Comparison of ENCODE assay signal across 11 cellular contexts in the genomic region with DNA sequence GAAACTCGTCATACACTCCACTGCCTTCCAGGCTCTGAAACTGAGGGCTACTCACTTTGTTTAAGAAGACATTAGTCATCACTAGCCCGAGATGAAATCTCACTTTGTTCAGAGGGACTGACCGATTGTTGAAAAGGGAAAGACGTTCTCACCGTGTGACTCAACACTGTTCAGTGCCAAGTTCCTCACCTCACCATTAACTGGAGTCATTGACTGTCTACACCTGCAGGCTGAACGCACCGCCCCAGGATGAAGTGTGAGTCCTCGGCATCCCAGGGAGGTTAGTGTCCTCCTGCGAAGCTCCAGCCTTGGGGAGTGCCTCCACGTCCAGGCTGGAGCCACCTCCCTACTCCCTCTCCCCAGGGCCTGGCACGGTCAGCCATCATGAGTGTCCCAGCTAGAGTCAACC. TPM values are rescaled to one million over a fixed set of nuclear protein-coding genes. Genes with fewer than 3 reads are reported as not detected.
A peak's percentile ranks its signal among the peaks of the same experiment; 100 is the strongest.
DNase-seq lines count a peak whose midpoint lies in the region; ATAC-seq, FAIRE-seq and TF ChIP-seq lines count a peak whose summit lies in the region.
"Had no signal": no experiment of that assay in that cellular context is flagged by ENCODE, and none has a peak within 500 bp of the region (broad histone marks: within the 10 kb centered on the region; RNA-seq: fewer than 3 reads in every experiment).

No MANE protein-coding gene starts in this region.

- H3K4me1 ChIP-seq in A549, result peaks cover 24% of the 10 kb centered on the region
- H3K4me1 ChIP-seq in CD8-positive, alpha-beta T cell (ENCODE audit: insufficient read depth, low read length), result no peaks in the 10 kb centered on the region

- TF ChIP-seq RAD21 in A549 (conservative IDR thresholded peaks at IDR 0.05 in 1 of 2, IDR thresholded peaks at IDR 0.05 in 1 of 2), result no peak

- in situ Hi-C loops in SK-MEL-5 (cut with HindIII; ENCODE audit: low pct_unique_long_range_greater_than_20kb, low sequenced_read_pairs), result no loop called here

- no peaks in the 10 kb centered on the region for H3K36me3 ChIP-seq in CD8-positive, alpha-beta T cell (ENCODE audit: insufficient read depth, low read length)

- no peaks in the 10 kb centered on the region for H3K9me3 ChIP-seq in A549
- no peaks in the 10 kb centered on the region for H3K9me3 ChIP-seq in CD8-positive, alpha-beta T cell (ENCODE audit: low read length)

- H3K27ac ChIP-seq in A549, result peak overlapping the region; percentile 78 to 82
- H3K27ac ChIP-seq in CD8-positive, alpha-beta T cell (ENCODE audit: low read depth, low read length), result no peak overlapping the region

- POLR2A ChIA-PET in A549 (lab: Yijun Ruan, JAX), result interaction anchor here (2.0 kb wide), 1 partner anchor 30 kb away, joined by 6 read pairs; the partner anchor contains the start of gene FADD
- POLR2A ChIA-PET in CD8-positive, alpha-beta T cell (lab: Charles Lee), result no interaction called here

- FAIRE-seq in A549 (lab: Jason Lieb, UNC), result peak; percentile 99

- H3K27me3 Mint-ChIP-seq in CD8-positive, alpha-beta T cell (ENCODE audit: low read depth), result peaks cover 8% of the 10 kb centered on the region

- peak; percentile 93 to 96 for ATAC-seq in A549
- peak; percentile 45 for ATAC-seq in GM18520 (IDR thresholded peaks at IDR 0.05; ENCODE audit: unreplicated experiment)
- ATAC-seq in HG02840 (IDR thresholded peaks at IDR 0.05; ENCODE audit: low FRiP score, unreplicated experiment), result no peak
- no peak for ATAC-seq in Right ventricle myocardium inferior
- no peak for ATAC-seq in CD8-positive, alpha-beta T cell

- CTCF ChIA-PET in A549 (lab: Yijun Ruan, JAX), result interaction anchor here (0.5 to 3.0 kb wide), 11 partner anchors 9 to 318 kb away, joined by 3 to 8 read pairs (median 4); no protein-coding TSS in a partner anchor
- CTCF ChIA-PET in CD8-positive, alpha-beta T cell (lab: Charles Lee), result no interaction called here

- WGBS in A549 (ENCODE audit: missing lambda C conversion rate), result 2% methylated on average over 11 of the region's 11 CpGs

- H3K27ac Mint-ChIP-seq in CD8-positive, alpha-beta T cell, result no peak overlapping the region

- peak; percentile 94 to 95 for DNase-seq in A549 (ENCODE audit: low read depth in 1 of 2, low spot score in 1 of 2)
- DNase-seq in SK-MEL-5 (ENCODE audit: low read depth, low spot score), result peak; percentile 88
- DNase-seq in fibroblast of villous mesenchyme (ENCODE audit: low read depth), result peak; percentile 67
- DNase-seq in Right ventricle myocardium inferior (ENCODE audit: missing footprints), result no peak
- no peak for DNase-seq in CD8-positive, alpha-beta T cell
- no peak for DNase-seq in middle frontal gyrus (ENCODE audit: extremely low spot score, low spot score)
- DNase-seq: effector CD4-positive, alpha-beta T cell; SHP77 treated with DMSO at 0.1 percent for 48 hours had no signal

- peak; percentile 57 to 70; a peak in 3 of 5 replicates for TF ChIP-seq EP300 in A549 (IDR thresholded peaks at IDR 0.05)

- 0 out of 3 replicates have a peak overlapping the region, but pooled peaks have one; percentile 4 for H3K4me3 ChIP-seq in A549
- H3K4me3 ChIP-seq in fibroblast of villous mesenchyme (ENCODE audit: low read depth, low read length), result no peak overlapping the region
- H3K4me3 ChIP-seq in CD8-positive, alpha-beta T cell (ENCODE audit: low read depth, low read length), result no peak overlapping the region
- H3K4me3 ChIP-seq: smooth muscle cell had no signal

- no peak overlapping the region for H3K4me3 Mint-ChIP-seq in CD8-positive, alpha-beta T cell

- intact Hi-C loops in Right ventricle myocardium inferior (cut with DNase I), result no loop called here
- intact Hi-C loops in CD8-positive, alpha-beta T cell (cut with DNase I, micrococcal nuclease), result no loop called here

- H3K9me3 Mint-ChIP-seq in CD8-positive, alpha-beta T cell, result no peaks in the 10 kb centered on the region

- H3K27me3 ChIP-seq in CD8-positive, alpha-beta T cell (ENCODE audit: insufficient read depth, low read length), result no peaks in the 10 kb centered on the region

- no peak for TF ChIP-seq POLR2A in A549 (IDR thresholded peaks at IDR 0.05; ENCODE audit: low read length)

- H3K4me2 ChIP-seq in A549, result peak overlapping the region; percentile 78
- H3K4me2 ChIP-seq: smooth muscle cell had no signal

- no peaks in the 10 kb centered on the region for H3K4me1 Mint-ChIP-seq in CD8-positive, alpha-beta T cell (ENCODE audit: low read depth)

- TF ChIP-seq CTCF in A549 (IDR thresholded peaks at IDR 0.05), result no peak
- TF ChIP-seq CTCF in fibroblast of villous mesenchyme (IDR thresholded peaks at IDR 0.05; ENCODE audit: insufficient read depth, low read depth, low read length), result no peak
- no peak for TF ChIP-seq CTCF in CD8-positive, alpha-beta T cell (IDR thresholded peaks at IDR 0.05)

- no peaks in the 10 kb centered on the region for H3K36me3 Mint-ChIP-seq in CD8-positive, alpha-beta T cell

TF ChIP-seq in A549, 52 proteins besides CTCF, POLR2A, EP300 and RAD21 (continues in another document):
- TF ChIP-seq FOXS1 (CRISPR knock-in tag; IDR thresholded peaks at IDR 0.05) (no peak), FOSL2 (IDR thresholded peaks at IDR 0.05) (peak; percentile 90), FOSL2 (CRISPR knock-in tag; IDR thresholded peaks at IDR 0.05) (peak; percentile 92), EHMT2 (IDR thresholded peaks at IDR 0.05; ENCODE audit: low read depth) (no peak), GATA3 (IDR thresholded peaks at IDR 0.05; ENCODE audit: borderline replicate concordance) (peak; percentile 97), REST (IDR thresholded peaks at IDR 0.05) (no peak), RFX5 (IDR thresholded peaks at IDR 0.05) (no peak), KDM1A (IDR thresholded peaks at IDR 0.05; ENCODE audit: low read depth) (no peak), NR3C1 (IDR thresholded peaks at IDR 0.05) (no peak), ZNF302 (CRISPR knock-in tag; IDR thresholded peaks at IDR 0.05) (no peak), HOXB13 (CRISPR knock-in tag; IDR thresholded peaks at IDR 0.05; ENCODE audit: low read depth) (no peak)

RNA-seq across cellular contexts. Expression of gene FADD, which starts 30.4 kb away (rescaled TPM):
- polyA plus RNA-seq in A549 (2011; rRNA removed) (30.2 and 34.7 TPM in 2 replicates), A549 (2017; fragmentation: RNase III; extraction: RNeasy Plus Mini Kit Qiagen cat#74134 plus additional on column Dnase treatment) (54.4 to 64.9 TPM (median 59.1 TPM) in 3 replicates)
- polyA plus RNA-seq in A549 (2012; cell fraction: cytosol; rRNA removed), result 28.2 and 38.1 TPM in 2 replicates
- 29.5 and 29.7 TPM in 2 replicates for polyA plus RNA-seq in A549 (2012; cell fraction: nucleus; rRNA removed)
- 35.3 and 37.0 TPM in 2 replicates for polyA minus RNA-seq in A549 (2011; rRNA and poly(A)+ RNA removed)
- total RNA-seq in SK-MEL-5 (2014; rRNA removed; shearing (Covaris generic)), result 175 and 183 TPM in 2 replicates
- 107 and 110 TPM in 2 replicates for polyA plus RNA-seq in SK-MEL-5 (2015; cell fraction: cytosol; rRNA removed)
- 39.2 and 42.4 TPM in 2 replicates for polyA plus RNA-seq in SK-MEL-5 (2015; cell fraction: nucleus; rRNA removed)
- total RNA-seq in fibroblast of villous mesenchyme (39.0 and 49.7 TPM in 2 replicates), Right ventricle myocardium inferior (12.8 TPM)
- total RNA-seq in CD8-positive, alpha-beta T cell, result 10 to 100 TPM; 10.5 to 11.0 TPM

RNA-seq across cellular contexts. Expression of gene PPFIA1, which starts 37.0 kb away (rescaled TPM):
- polyA plus RNA-seq in A549 (2011; rRNA removed) (38.6 and 45.6 TPM in 2 replicates), A549 (2017; fragmentation: RNase III; extraction: RNeasy Plus Mini Kit Qiagen cat#74134 plus additional on column Dnase treatment) (23.3 to 24.8 TPM (median 23.8 TPM) in 3 replicates)
- polyA plus RNA-seq in A549 (2012; cell fraction: cytosol; rRNA removed), result 44.4 and 46.8 TPM in 2 replicates
- 50.6 and 64.1 TPM in 2 replicates for polyA plus RNA-seq in A549 (2012; cell fraction: nucleus; rRNA removed)
- 123 TPM in 2 replicates for polyA minus RNA-seq in A549 (2011; rRNA and poly(A)+ RNA removed)
- total RNA-seq in SK-MEL-5 (2014; rRNA removed; shearing (Covaris generic)), result 120 and 134 TPM in 2 replicates
- polyA plus RNA-seq in SK-MEL-5 (2015; cell fraction: cytosol; rRNA removed), result 115 and 160 TPM in 2 replicates
- polyA plus RNA-seq in SK-MEL-5 (2015; cell fraction: nucleus; rRNA removed), result 248 and 399 TPM in 2 replicates
- total RNA-seq in fibroblast of villous mesenchyme (60.9 and 69.5 TPM in 2 replicates), Right ventricle myocardium inferior (43.8 TPM)
- total RNA-seq in CD8-positive, alpha-beta T cell, result 10 to 100 TPM; 36.3 to 40.4 TPM

Comparison
In these comparisons a context has a peak if more than half of its experiments do, and no peak if none do; other contexts are left out.
1. ATAC-seq: peak in A549 (2 of 2) and GM18520 (single experiment); none in HG02840 (single experiment), Right ventricle myocardium inferior (single experiment) and CD8-positive, alpha-beta T cell (single experiment).
2. DNase-seq: peak in A549 (2 of 2), SK-MEL-5 (single experiment) and fibroblast of villous mesenchyme (single experiment); none in Right ventricle myocardium inferior (single experiment), CD8-positive, alpha-beta T cell (0 of 7) and middle frontal gyrus (single experiment).